In the genomic region with DNA sequence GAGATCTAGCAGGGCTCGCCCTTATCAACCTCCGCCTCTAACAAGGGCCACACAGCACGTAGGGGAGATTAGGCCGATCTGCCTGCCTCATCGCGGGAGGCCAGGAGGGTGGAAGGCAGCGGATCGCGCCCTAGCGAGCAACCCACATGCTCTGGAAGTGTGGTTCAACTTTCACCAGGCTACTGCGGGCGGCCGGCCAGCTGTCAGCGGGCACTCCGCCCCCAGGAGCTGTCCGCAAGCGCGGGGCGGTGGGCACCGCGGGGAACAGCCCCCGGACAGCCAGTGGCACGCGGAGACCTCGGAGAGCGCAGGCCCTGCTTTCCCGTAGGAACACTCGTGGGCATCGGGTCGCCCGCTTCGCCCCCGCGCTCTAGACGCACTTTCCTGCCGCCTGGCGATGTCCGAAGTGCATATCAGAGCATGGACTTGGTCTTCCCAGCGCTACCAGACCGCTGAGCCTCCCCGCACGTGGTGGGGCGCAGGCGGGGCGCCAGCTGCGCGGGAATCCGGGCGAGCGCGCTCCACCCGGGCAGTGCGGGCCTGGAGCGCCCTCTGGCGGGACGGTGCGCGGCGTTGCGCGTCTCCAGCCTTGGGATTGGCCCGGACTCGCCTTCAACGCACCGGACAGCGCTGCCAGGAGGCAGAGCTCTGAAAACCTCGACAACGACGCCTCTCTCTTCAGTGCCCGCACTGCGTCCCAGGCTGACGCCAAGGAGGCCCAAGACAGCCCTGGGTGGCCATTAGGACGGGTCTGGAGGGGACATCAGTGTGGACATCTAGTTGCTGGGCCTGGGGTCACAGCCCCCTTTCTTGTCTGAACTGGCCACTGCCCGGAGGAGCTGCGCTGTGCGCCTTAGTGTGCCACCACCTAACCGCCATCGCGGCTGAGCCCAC, we compare ENCODE assay signal across 8 cellular contexts. TPM values are rescaled to one million over a fixed set of nuclear protein-coding genes. Genes with fewer than 3 reads are reported as not detected.
DNase-seq lines count a peak whose midpoint lies in the region; ATAC-seq and TF ChIP-seq lines count a peak whose summit lies in the region.

No MANE protein-coding gene starts in this region.

- dilution Hi-C loops in IMR-90 (cut with HindIII; ENCODE audit: low sequenced_read_pairs, unreplicated experiment) = no loop called here

- H3K9me3 Mint-ChIP-seq in activated T-helper 17 cell treated with anti-CD3 and anti-CD28 coated beads, Interleukin-2, amount 50 U/mL, for 72 hours = no peaks in the 10 kb centered on the region
- H3K9me3 Mint-ChIP-seq in naive thymus-derived CD4-positive, alpha-beta T cell = peaks cover 0 to 1% (median 0%) of the 10 kb centered on the region in 11 donors

- no peak overlapping the region; the same call in 1 of the 2 replicates for H3K4ac ChIP-seq in IMR-90 (ENCODE audit: low read depth, low read length)

- no peak overlapping the region for H3K18ac ChIP-seq in IMR-90 (ENCODE audit: low read depth, low read length)

- peak overlapping the region in 1 of 2 experiments; percentile 51; a peak in 1 of 4 replicates for H4K8ac ChIP-seq in IMR-90 (ENCODE audit: low read depth in 2 of 2, low read length in 2 of 2)

- peak overlapping the region; percentile 68 for H3K4me3 Mint-ChIP-seq in activated T-helper 17 cell treated with anti-CD3 and anti-CD28 coated beads, Interleukin-2, amount 50 U/mL, for 72 hours
- H3K4me3 Mint-ChIP-seq in naive thymus-derived CD4-positive, alpha-beta T cell = peak overlapping the region; percentile 56 to 83 (median 80)

- H3K14ac ChIP-seq in IMR-90 (replicated peaks; ENCODE audit: low read depth, low read length) = no peak overlapping the region

- peaks cover 13% of the 10 kb centered on the region for H3K4me1 Mint-ChIP-seq in activated T-helper 17 cell treated with anti-CD3 and anti-CD28 coated beads, Interleukin-2, amount 50 U/mL, for 72 hours
- H3K4me1 Mint-ChIP-seq in naive thymus-derived CD4-positive, alpha-beta T cell = peaks cover 16 to 39% (median 25%) of the 10 kb centered on the region in 7 donors

- no peak overlapping the region for H2BK20ac ChIP-seq in IMR-90 (ENCODE audit: low read depth, low read length)

- peak overlapping the region; percentile 85 for H3K4me2 ChIP-seq in IMR-90 (ENCODE audit: low read depth, low read length)

- no peaks in the 10 kb centered on the region for H4K20me1 ChIP-seq in IMR-90 (ENCODE audit: insufficient read depth, low read length)

- peak; percentile 80 for TF ChIP-seq RAD21 in IMR-90 (IDR thresholded peaks at IDR 0.05; ENCODE audit: low read length)

- H3K4me3 ChIP-seq in IMR-90 (ENCODE audit: insufficient read depth, low read depth, low read length) = peak overlapping the region; percentile 17; the same call in 1 of the 2 replicates
- H3K4me3 ChIP-seq in Panc1 (ENCODE audit: low read depth in 2 of 2, low read length in 2 of 2) = peak overlapping the region; percentile 22 to 43
- peak overlapping the region; percentile 59 for H3K4me3 ChIP-seq in naive thymus-derived CD4-positive, alpha-beta T cell (ENCODE audit: low read length)

- H3K9ac ChIP-seq in IMR-90 (ENCODE audit: low read depth, low read length) = no peak overlapping the region

- WGBS in IMR-90 (ENCODE audit: extremely low coverage in 2 of 2, insufficient read length in 1 of 2), 2 experiments = 5% methylated on average over 26 of the region's 79 CpGs; no CpG with 5 or more reads in 1 of the 2 experiments

- H3K27me3 ChIP-seq in IMR-90 (ENCODE audit: control insufficient read depth, insufficient read depth, low read length) (peaks cover 7% of the 10 kb centered on the region; the same call in 1 of the 2 replicates), Panc1 (ENCODE audit: control insufficient read depth, insufficient read depth, low read length) (0 out of 2 replicates have a peak, but pooled peaks cover 1% of the 10 kb centered on the region)
- no peaks in the 10 kb centered on the region for H3K27me3 ChIP-seq in naive thymus-derived CD4-positive, alpha-beta T cell (ENCODE audit: control insufficient read depth in 2 of 2, insufficient read depth in 2 of 2, low read length in 2 of 2)

- in situ Hi-C loops in IMR-90 (cut with MboI; ENCODE audit: low sequenced_read_pairs) (no loop called here), Panc1 (cut with HindIII; ENCODE audit: low pct_unique_long_range_greater_than_20kb, low sequenced_read_pairs) (no loop called here)

- no peak overlapping the region for H3K23ac ChIP-seq in IMR-90 (ENCODE audit: low read depth, low read length)

- 0 out of 2 replicates have a peak, but pooled peaks cover 1% of the 10 kb centered on the region for H3K4me1 ChIP-seq in IMR-90 (ENCODE audit: control insufficient read depth, insufficient read depth, low read length)
- no peaks in the 10 kb centered on the region; the same call in 1 of the 2 replicates for H3K4me1 ChIP-seq in Panc1 (ENCODE audit: control insufficient read depth, insufficient read depth, low read length)
- peaks cover 20 to 27% of the 10 kb centered on the region in 2 donors for H3K4me1 ChIP-seq in naive thymus-derived CD4-positive, alpha-beta T cell (ENCODE audit: control insufficient read depth in 2 of 2, insufficient read depth in 2 of 2, low read length in 2 of 2)

- TF ChIP-seq CTCF in IMR-90 (conservative IDR thresholded peaks at IDR 0.05; ENCODE audit: low read depth, low read length) = peak; percentile 96
- peak; percentile 90 for TF ChIP-seq CTCF in Panc1 (IDR thresholded peaks at IDR 0.05)

- 0 out of 2 replicates have a peak, but pooled peaks cover 9% of the 10 kb centered on the region for H3K9me1 ChIP-seq in IMR-90 (ENCODE audit: insufficient read depth, low read length)

- H3K36me3 Mint-ChIP-seq in activated T-helper 17 cell treated with anti-CD3 and anti-CD28 coated beads, Interleukin-2, amount 50 U/mL, for 72 hours (ENCODE audit: low read depth) = peaks cover 13% of the 10 kb centered on the region
- H3K36me3 Mint-ChIP-seq in naive thymus-derived CD4-positive, alpha-beta T cell = peaks cover 0 to 4% (median 4%) of the 10 kb centered on the region in 5 donors

- H2AK9ac ChIP-seq in IMR-90 (replicated peaks; ENCODE audit: low read depth, low read length, poor library complexity) = peak overlapping the region; percentile 34

- no peak overlapping the region for H2BK5ac ChIP-seq in IMR-90 (ENCODE audit: low read depth, low read length, poor library complexity, severe bottlenecking)

- H3K27ac ChIP-seq in IMR-90 (ENCODE audit: insufficient read depth, low read length) (no peak overlapping the region), Panc1 (ENCODE audit: low read length) (no peak overlapping the region)
- no peak overlapping the region for H3K27ac ChIP-seq in naive thymus-derived CD4-positive, alpha-beta T cell (ENCODE audit: low read depth, low read length)

- no peak overlapping the region for H3K27ac Mint-ChIP-seq in activated T-helper 17 cell treated with anti-CD3 and anti-CD28 coated beads, Interleukin-2, amount 50 U/mL, for 72 hours
- H3K27ac Mint-ChIP-seq in naive thymus-derived CD4-positive, alpha-beta T cell = peak overlapping the region in 3 of 9 donors; percentile 43 to 46 (median 43)

- H4K91ac ChIP-seq in IMR-90 (ENCODE audit: insufficient read depth, low read depth, low read length) = no peak overlapping the region

- peak overlapping the region; percentile 68; the same call in 1 of the 2 replicates for H2BK120ac ChIP-seq in IMR-90 (ENCODE audit: low read depth, low read length)

- BruUV-seq in IMR-90 (replicated peaks; lab: Mats Ljungman, UMichigan) (no TSS peak), Panc1 (replicated peaks; lab: Mats Ljungman, UMichigan) (no TSS peak)

- H3K36me3 ChIP-seq in IMR-90 (ENCODE audit: control insufficient read depth, insufficient read depth, low read length) (no peaks in the 10 kb centered on the region), Panc1 (ENCODE audit: control insufficient read depth, insufficient read depth, low read length) (peaks cover 7% of the 10 kb centered on the region; the same call in 1 of the 2 replicates)
- H3K36me3 ChIP-seq in naive thymus-derived CD4-positive, alpha-beta T cell (ENCODE audit: control insufficient read depth in 2 of 3, insufficient read depth in 3 of 3, low read length in 3 of 3) = no peaks in the 10 kb centered on the region

- no peak overlapping the region for H2BK15ac ChIP-seq in IMR-90 (ENCODE audit: low read depth, low read length)

- POLR2A ChIA-PET in IMR-90 (lab: Charles Lee; ENCODE audit: unreplicated experiment) (no interaction called here), Panc1 (lab: Charles Lee) (no interaction called here)
- POLR2A ChIA-PET in naive thymus-derived CD4-positive, alpha-beta T cell (lab: Charles Lee) = interaction anchor here (0.7 to 1.7 kb wide), 5 partner anchors 12 to 674 kb away, joined by 3 to 6 read pairs (median 4); partner anchors contain the start of genes GGNBP2, MYO19, PIGW and TAF15

- CTCF ChIA-PET in IMR-90 (lab: Yijun Ruan, JAX) = interaction anchor here (0.5 to 1.0 kb wide), 8 partner anchors 12 to 1348 kb away, joined by 3 to 4 read pairs (median 3); no protein-coding TSS in a partner anchor
- CTCF ChIA-PET in Panc1 (lab: Charles Lee) = interaction anchor here (0.6 to 0.9 kb wide), 2 partner anchors 330 to 623 kb away, joined by 4 to 5 read pairs; no protein-coding TSS in a partner anchor
- CTCF ChIA-PET in naive thymus-derived CD4-positive, alpha-beta T cell (lab: Charles Lee) = interaction anchor here (0.5 to 1.7 kb wide), 8 partner anchors 8 to 1065 kb away, joined by 3 to 4 read pairs (median 3); no protein-coding TSS in a partner anchor

- H3K9me3 ChIP-seq in IMR-90 (ENCODE audit: control insufficient read depth, insufficient read depth, low read length) (no peaks in the 10 kb centered on the region), Panc1 (ENCODE audit: control insufficient read depth, insufficient read depth, low read depth, low read length) (no peaks in the 10 kb centered on the region)
- no peaks in the 10 kb centered on the region for H3K9me3 ChIP-seq in naive thymus-derived CD4-positive, alpha-beta T cell (ENCODE audit: control insufficient read depth in 2 of 3, low read length in 3 of 3)

- peaks cover 5 to 9% of the 10 kb centered on the region in 2 experiments; a peak in 1 of 4 replicates for H3K79me1 ChIP-seq in IMR-90 (ENCODE audit: low read depth in 1 of 2, low read length in 2 of 2)

- peak; percentile 79 for DNase-seq in EL
- peak; percentile 71 for DNase-seq in IMR-90
- peak; percentile 12 for DNase-seq in Panc1 (ENCODE audit: low read depth, low spot score)
- DNase-seq in fibroblast of peridontal ligament (ENCODE audit: extremely low read depth) = peak; percentile 66
- DNase-seq in naive thymus-derived CD4-positive, alpha-beta T cell = peak; percentile 53 to 93 (median 76)
- peak; percentile 61 for DNase-seq in stimulated activated CD8-positive, alpha-beta memory T cell treated with anti-CD3 and anti-CD28 coated beads, Interleukin-7, amount 100 ng/mL, for 24 hours (ENCODE audit: low read depth)

- peak overlapping the region; percentile 92 for H2AFZ ChIP-seq in IMR-90 (replicated peaks; ENCODE audit: low read length, poor library complexity)

- no peak overlapping the region for H4K5ac ChIP-seq in IMR-90 (ENCODE audit: low read depth, low read length)

- no peak for TF ChIP-seq POLR2A in IMR-90 (IDR thresholded peaks at IDR 0.05; ENCODE audit: low read depth, low read length)

- peak; percentile 83 for ATAC-seq in IMR-90 (ENCODE audit: low read depth)
- peak; percentile 93 for ATAC-seq in Panc1
- peak; percentile 77 for ATAC-seq in activated T-helper 17 cell treated with anti-CD3 and anti-CD28 coated beads, Interleukin-2, amount 50 U/mL, for 72 hours (replicated peaks)
- ATAC-seq in naive thymus-derived CD4-positive, alpha-beta T cell = peak; percentile 75
- no peak for ATAC-seq in GM19395 (IDR thresholded peaks at IDR 0.05; ENCODE audit: unreplicated experiment)

- peaks cover 22% of the 10 kb centered on the region for H3K27me3 Mint-ChIP-seq in activated T-helper 17 cell treated with anti-CD3 and anti-CD28 coated beads, Interleukin-2, amount 50 U/mL, for 72 hours
- H3K27me3 Mint-ChIP-seq in naive thymus-derived CD4-positive, alpha-beta T cell = peaks cover 12 to 31% (median 24%) of the 10 kb centered on the region in 5 donors

- H3K56ac ChIP-seq in IMR-90 (ENCODE audit: extremely low read depth, insufficient read depth, low read length) = no peak overlapping the region

- H2AK5ac ChIP-seq in IMR-90 (ENCODE audit: low read depth, low read length) = no peak overlapping the region

- intact Hi-C loops in IMR-90 (cut with micrococcal nuclease) (loop anchor here (2.0 kb wide), 1 partner anchor 514 kb away; no protein-coding TSS in a partner anchor), Panc1 (cut with micrococcal nuclease; ENCODE audit: unreplicated experiment) (no loop called here)
- intact Hi-C loops in naive thymus-derived CD4-positive, alpha-beta T cell (cut with micrococcal nuclease) = loop anchor here (1.0 to 2.0 kb wide), 2 partner anchors 514 kb away; no protein-coding TSS in a partner anchor

RNA-seq across cellular contexts. Expression of gene ZNHIT3, which starts 3.6 kb away (rescaled TPM):
- 27.8 and 35.3 TPM in 2 replicates for total RNA-seq in IMR-90 (2012; rRNA removed)
- 47.4 and 52.3 TPM in 2 replicates for polyA plus RNA-seq in IMR-90 (2012; rRNA removed)
- polyA plus RNA-seq in IMR-90 (2012; cell fraction: cytosol; rRNA removed) = 15.1 and 39.8 TPM in 2 replicates
- 4.4 and 18.5 TPM in 2 replicates for polyA plus RNA-seq in IMR-90 (2012; cell fraction: nucleus; rRNA removed; ENCODE audit: low replicate concordance)
- total RNA-seq in Panc1 (2021; ENCODE audit: unreplicated experiment) = 16.8 TPM
- polyA plus RNA-seq in Panc1 (2012; ENCODE audit: insufficient read length) = 16.9 TPM
- total RNA-seq in activated T-helper 17 cell treated with anti-CD3 and anti-CD28 coated beads, Interleukin-2, amount 50 U/mL, for 72 hours = 10 to 100 TPM; 47.9 to 57.6 TPM
- total RNA-seq in naive thymus-derived CD4-positive, alpha-beta T cell = 10 to 100 TPM; 38.4 to 59.9 (median 57.4) TPM
- 100 to 1,000 TPM in 1 of 2 donors, 10 to 100 TPM in 1; 99.1 to 118 TPM for polyA plus RNA-seq in naive thymus-derived CD4-positive, alpha-beta T cell

RNA-seq across cellular contexts. Expression of gene MYO19, which starts 51.8 kb away (rescaled TPM):
- 32.5 and 35.8 TPM in 2 replicates for total RNA-seq in IMR-90 (2012; rRNA removed)
- 52.3 and 55.6 TPM in 2 replicates for polyA plus RNA-seq in IMR-90 (2012; rRNA removed)
- 19.5 and 22.6 TPM in 2 replicates for polyA plus RNA-seq in IMR-90 (2012; cell fraction: cytosol; rRNA removed)
- 235 and 300 TPM in 2 replicates for polyA plus RNA-seq in IMR-90 (2012; cell fraction: nucleus; rRNA removed; ENCODE audit: low replicate concordance)
- 88.0 TPM for total RNA-seq in Panc1 (2021; ENCODE audit: unreplicated experiment)
- 43.1 TPM for polyA plus RNA-seq in Panc1 (2012; ENCODE audit: insufficient read length)
- 100 to 1,000 TPM in 1 of 2 donors, 10 to 100 TPM in 1; 98.8 to 171 TPM for total RNA-seq in activated T-helper 17 cell treated with anti-CD3 and anti-CD28 coated beads, Interleukin-2, amount 50 U/mL, for 72 hours
- 100 to 1,000 TPM in 1 of 5 experiments, 10 to 100 TPM in 4; 65.2 to 114 (median 76.9) TPM for total RNA-seq in naive thymus-derived CD4-positive, alpha-beta T cell
- 1 to 10 TPM; 4.9 to 5.7 TPM for polyA plus RNA-seq in naive thymus-derived CD4-positive, alpha-beta T cell

RNA-seq across cellular contexts. Expression of gene PIGW, which starts 51.9 kb away (rescaled TPM):
- total RNA-seq in IMR-90 (2012; rRNA removed) (4.5 and 6.1 TPM in 2 replicates), Panc1 (2021; ENCODE audit: unreplicated experiment) (16.2 TPM)
- polyA plus RNA-seq in IMR-90 (2012; rRNA removed) = 4.8 and 5.5 TPM in 2 replicates
- polyA plus RNA-seq in IMR-90 (2012; cell fraction: cytosol; rRNA removed) = 1.9 and 4.3 TPM in 2 replicates
- 0.91 and 3.3 TPM in 2 replicates for polyA plus RNA-seq in IMR-90 (2012; cell fraction: nucleus; rRNA removed; ENCODE audit: low replicate concordance)
- 4.9 TPM for polyA plus RNA-seq in Panc1 (2012; ENCODE audit: insufficient read length)
- 10 to 100 TPM in 1 of 2 donors, 1 to 10 TPM in 1; 9.0 to 22.2 TPM for total RNA-seq in activated T-helper 17 cell treated with anti-CD3 and anti-CD28 coated beads, Interleukin-2, amount 50 U/mL, for 72 hours
- 10 to 100 TPM in 1 of 5 experiments, 1 to 10 TPM in 4; 4.2 to 15.6 (median 5.4) TPM for total RNA-seq in naive thymus-derived CD4-positive, alpha-beta T cell
- 10 to 100 TPM; 10.9 TPM for polyA plus RNA-seq in naive thymus-derived CD4-positive, alpha-beta T cell

Comparison
In these comparisons a context has a peak if more than half of its experiments do, and no peak if none do; other contexts are left out.
1. DNase-seq: peak in every context shown above with its lines; median percentile 79 in EL; 76 in naive thymus-derived CD4-positive, alpha-beta T cell; 71 in IMR-90; 66 in fibroblast of peridontal ligament; 61 in stimulated activated CD8-positive, alpha-beta memory T cell treated with anti-CD3 and anti-CD28 coated beads, Interleukin-7, amount 100 ng/mL, for 24 hours; 12 in Panc1.